16 cellular contexts compared by ENCODE assay signal in genomic region chr13:98537740-98538139, GRCh38. TPM values are rescaled to one million over a fixed set of nuclear protein-coding genes. Genes with fewer than 3 reads are reported as not detected.
DNase-seq lines count a peak whose midpoint lies in the region; ATAC-seq and TF ChIP-seq lines count a peak whose summit lies in the region.
"Had no signal": no experiment of that assay in that cellular context is flagged by ENCODE, and none has a peak within 500 bp of the region (broad histone marks: within the 10 kb centered on the region; RNA-seq: fewer than 3 reads in every experiment).

No MANE protein-coding gene starts in this region.

- H3K9ac ChIP-seq in DND-41 (ENCODE audit: low read depth, low read length) = no peak overlapping the region

- H3K36me3 Mint-ChIP-seq in activated T-cell treated with anti-CD3 and anti-CD28 coated beads, Interleukin-2, amount 50 U/mL, for 24 hours (ENCODE audit: low read depth) = peaks cover 79% of the 10 kb centered on the region
- H3K36me3 Mint-ChIP-seq in activated T-cell treated with anti-CD3 and anti-CD28 coated beads, Interleukin-2, amount 50 U/mL, for 4 hours (ENCODE audit: insufficient read depth) = peaks cover 9% of the 10 kb centered on the region
- H3K36me3 Mint-ChIP-seq in dendritic cell treated with granulocyte-macrophage colony-stimulating factor and Interleukin-4, amounts not matched to agents 40 ng/mL and 50 ng/mL, for 4 days (ENCODE audit: low read depth) = peaks cover 26% of the 10 kb centered on the region
- peaks cover 78% of the 10 kb centered on the region for H3K36me3 Mint-ChIP-seq in stimulated activated effector memory CD8-positive, alpha-beta T cell treated with anti-CD3 and anti-CD28 coated beads, Interleukin-12 subunit alpha, Interleukin-12 subunit beta, amount 100 ng/mL, for 72 hours

- H4K20me1 ChIP-seq in DND-41 (ENCODE audit: insufficient read depth, low read length) = peaks cover 90% of the 10 kb centered on the region

- TF ChIP-seq CTCF in DND-41 (IDR thresholded peaks at IDR 0.05; ENCODE audit: borderline replicate concordance, extremely low read depth, low read length, poor library complexity, severe bottlenecking) = no peak

- H3K36me3 ChIP-seq in DND-41 (ENCODE audit: insufficient read depth, low read length) = peaks cover 20% of the 10 kb centered on the region; the same call in 1 of the 2 replicates
- H3K36me3 ChIP-seq: BE2C had no signal

- H2AFZ ChIP-seq in DND-41 (ENCODE audit: low read depth, low read length) = no peak overlapping the region

- no peaks in the 10 kb centered on the region for H3K9me3 Mint-ChIP-seq in activated T-cell treated with anti-CD3 and anti-CD28 coated beads, Interleukin-2, amount 50 U/mL, for 24 hours
- H3K9me3 Mint-ChIP-seq in activated T-cell treated with anti-CD3 and anti-CD28 coated beads, Interleukin-2, amount 50 U/mL, for 4 hours = no peaks in the 10 kb centered on the region
- H3K9me3 Mint-ChIP-seq in dendritic cell treated with granulocyte-macrophage colony-stimulating factor and Interleukin-4, amounts not matched to agents 40 ng/mL and 50 ng/mL, for 4 days = no peaks in the 10 kb centered on the region
- H3K9me3 Mint-ChIP-seq in stimulated activated effector memory CD8-positive, alpha-beta T cell treated with anti-CD3 and anti-CD28 coated beads, Interleukin-12 subunit alpha, Interleukin-12 subunit beta, amount 100 ng/mL, for 72 hours = no peaks in the 10 kb centered on the region

- intact Hi-C loops in dendritic cell treated with granulocyte-macrophage colony-stimulating factor and Interleukin-4, amounts not matched to agents 40 ng/mL and 50 ng/mL, for 4 days (cut with micrococcal nuclease) = no loop called here

- H3K4me1 Mint-ChIP-seq in activated T-cell treated with anti-CD3 and anti-CD28 coated beads, Interleukin-2, amount 50 U/mL, for 24 hours (ENCODE audit: low read depth) = peaks cover 93% of the 10 kb centered on the region
- peaks cover 89% of the 10 kb centered on the region for H3K4me1 Mint-ChIP-seq in activated T-cell treated with anti-CD3 and anti-CD28 coated beads, Interleukin-2, amount 50 U/mL, for 4 hours (ENCODE audit: low read depth)
- H3K4me1 Mint-ChIP-seq in dendritic cell treated with granulocyte-macrophage colony-stimulating factor and Interleukin-4, amounts not matched to agents 40 ng/mL and 50 ng/mL, for 4 days (ENCODE audit: low read depth) = peaks cover 50% of the 10 kb centered on the region
- peaks cover 95% of the 10 kb centered on the region for H3K4me1 Mint-ChIP-seq in stimulated activated effector memory CD8-positive, alpha-beta T cell treated with anti-CD3 and anti-CD28 coated beads, Interleukin-12 subunit alpha, Interleukin-12 subunit beta, amount 100 ng/mL, for 72 hours

- H3K4me2 ChIP-seq in DND-41 (ENCODE audit: insufficient read depth, low read length) = no peak overlapping the region

- ATAC-seq in activated T-cell treated with anti-CD3 and anti-CD28 coated beads, Interleukin-2, amount 50 U/mL, for 4 hours = no peak
- peak; percentile 57 for ATAC-seq in DND-41 (ENCODE audit: insufficient read depth, low read depth)
- ATAC-seq in stimulated activated effector memory CD8-positive, alpha-beta T cell treated with anti-CD3 and anti-CD28 coated beads, Interleukin-12 subunit alpha, Interleukin-12 subunit beta, amount 100 ng/mL, for 72 hours = no peak
- no peak for ATAC-seq in GM18867 (IDR thresholded peaks at IDR 0.05; ENCODE audit: unreplicated experiment)

- H3K4me3 ChIP-seq in DND-41 (ENCODE audit: low read depth in 1 of 2, low read length in 2 of 2) = no peak overlapping the region
- H3K4me3 ChIP-seq: K562 had no signal

- H3K4me3 Mint-ChIP-seq in activated T-cell treated with anti-CD3 and anti-CD28 coated beads, Interleukin-2, amount 50 U/mL, for 24 hours = no peak overlapping the region
- H3K4me3 Mint-ChIP-seq in activated T-cell treated with anti-CD3 and anti-CD28 coated beads, Interleukin-2, amount 50 U/mL, for 4 hours = no peak overlapping the region
- H3K4me3 Mint-ChIP-seq in dendritic cell treated with granulocyte-macrophage colony-stimulating factor and Interleukin-4, amounts not matched to agents 40 ng/mL and 50 ng/mL, for 4 days = no peak overlapping the region
- no peak overlapping the region for H3K4me3 Mint-ChIP-seq in stimulated activated effector memory CD8-positive, alpha-beta T cell treated with anti-CD3 and anti-CD28 coated beads, Interleukin-12 subunit alpha, Interleukin-12 subunit beta, amount 100 ng/mL, for 72 hours

- 0 out of 2 replicates have a peak, but pooled peaks cover 3% of the 10 kb centered on the region for H3K4me1 ChIP-seq in DND-41 (ENCODE audit: insufficient read depth, low read length)

- no peaks in the 10 kb centered on the region for H3K27me3 ChIP-seq in DND-41 (ENCODE audit: insufficient read depth, low read length, poor library complexity)
- H3K27me3 ChIP-seq: BE2C had no signal

- no peak for DNase-seq in activated T-cell treated with anti-CD3 and anti-CD28 coated beads, Interleukin-2, amount 50 U/mL, for 24 hours
- DNase-seq in activated T-cell treated with anti-CD3 and anti-CD28 coated beads, Interleukin-2, amount 50 U/mL, for 4 hours = no peak
- peak; percentile 11 for DNase-seq in DND-41
- no peak for DNase-seq in stimulated activated effector memory CD8-positive, alpha-beta T cell treated with anti-CD3 and anti-CD28 coated beads, Interleukin-12 subunit alpha, Interleukin-12 subunit beta, amount 100 ng/mL, for 72 hours (ENCODE audit: low spot score in 2 of 2)
- no peak for DNase-seq in activated CD4-positive, CD25-positive, alpha-beta regulatory T cell (lab: John Stamatoyannopoulos, UW)
- DNase-seq in NCI-H2081 treated with DMSO at 0.1 percent for 48 hours (lab: John Stamatoyannopoulos, UW) = no peak
- DNase-seq: BE2C, DMS79, NCI-H1105, NCI-H1694, NCI-H226, NCI-H524, NCI-H82 had no signal

- no peaks in the 10 kb centered on the region for H3K9me3 ChIP-seq in DND-41 (ENCODE audit: insufficient read depth, low read length, severe bottlenecking)
- H3K9me3 ChIP-seq: BE2C had no signal

- H3K79me2 ChIP-seq in DND-41 (ENCODE audit: insufficient read depth, low read length) = peaks cover 99% of the 10 kb centered on the region

- H3K27ac Mint-ChIP-seq in activated T-cell treated with anti-CD3 and anti-CD28 coated beads, Interleukin-2, amount 50 U/mL, for 24 hours = peak overlapping the region; percentile 38
- peak overlapping the region; percentile 9 for H3K27ac Mint-ChIP-seq in dendritic cell treated with granulocyte-macrophage colony-stimulating factor and Interleukin-4, amounts not matched to agents 40 ng/mL and 50 ng/mL, for 4 days
- H3K27ac Mint-ChIP-seq in stimulated activated effector memory CD8-positive, alpha-beta T cell treated with anti-CD3 and anti-CD28 coated beads, Interleukin-12 subunit alpha, Interleukin-12 subunit beta, amount 100 ng/mL, for 72 hours = peak overlapping the region; percentile 79

- H3K27ac ChIP-seq in DND-41 (ENCODE audit: low read length) = no peak overlapping the region

- no peaks in the 10 kb centered on the region for H3K27me3 Mint-ChIP-seq in activated T-cell treated with anti-CD3 and anti-CD28 coated beads, Interleukin-2, amount 50 U/mL, for 24 hours
- no peaks in the 10 kb centered on the region for H3K27me3 Mint-ChIP-seq in activated T-cell treated with anti-CD3 and anti-CD28 coated beads, Interleukin-2, amount 50 U/mL, for 4 hours (ENCODE audit: low read depth)
- no peaks in the 10 kb centered on the region for H3K27me3 Mint-ChIP-seq in dendritic cell treated with granulocyte-macrophage colony-stimulating factor and Interleukin-4, amounts not matched to agents 40 ng/mL and 50 ng/mL, for 4 days

RNA-seq across cellular contexts. Expression of gene STK24, which starts 39.2 kb away (rescaled TPM):
- total RNA-seq in activated T-cell treated with anti-CD3 and anti-CD28 coated beads, Interleukin-2, amount 50 U/mL, for 4 hours = 100 to 1,000 TPM; 135 to 152 (median 142) TPM

Comparison
In these comparisons a context has a peak if more than half of its experiments do, and no peak if none do; other contexts are left out.
1. H3K27ac Mint-ChIP-seq: peak in every context shown above with its lines; median percentile 79 in stimulated activated effector memory CD8-positive, alpha-beta T cell treated with anti-CD3 and anti-CD28 coated beads, Interleukin-12 subunit alpha, Interleukin-12 subunit beta, amount 100 ng/mL, for 72 hours; 38 in activated T-cell treated with anti-CD3 and anti-CD28 coated beads, Interleukin-2, amount 50 U/mL, for 24 hours; 9 in dendritic cell treated with granulocyte-macrophage colony-stimulating factor and Interleukin-4, amounts not matched to agents 40 ng/mL and 50 ng/mL, for 4 days.